ENCODE assay signal across 14 cellular contexts in genomic region chrX:27463187-27463586, GRCh38. TPM values are rescaled to one million over a fixed set of nuclear protein-coding genes. Genes with fewer than 3 reads are reported as not detected.
A peak's percentile ranks its signal among the peaks of the same experiment; 100 is the strongest.
DNase-seq lines count a peak whose midpoint lies in the region; ATAC-seq and TF ChIP-seq lines count a peak whose summit lies in the region.
"Had no signal": no experiment of that assay in that cellular context is flagged by ENCODE, and none has a peak within 500 bp of the region (broad histone marks: within the 10 kb centered on the region; RNA-seq: fewer than 3 reads in every experiment).

PPP4R3C (minus strand) TSS chrX:27463341; CDS start chrX:27463296, 45 bp downstream.

- H3K36me3 Mint-ChIP-seq in activated CD8-positive, alpha-beta T cell treated with anti-CD3 and anti-CD28 coated beads for 36 hours (ENCODE audit: low read depth): no peaks in the 10 kb centered on the region
- H3K36me3 Mint-ChIP-seq: CD4-positive, alpha-beta memory T cell had no signal

- no peak for TF ChIP-seq CTCF in activated CD8-positive, alpha-beta T cell treated with anti-CD3 and anti-CD28 coated beads for 36 hours (IDR thresholded peaks at IDR 0.05)

- intact Hi-C loops in activated CD8-positive, alpha-beta T cell treated with anti-CD3 and anti-CD28 coated beads for 36 hours (cut with micrococcal nuclease): no loop called here

- H3K27me3 Mint-ChIP-seq in activated CD8-positive, alpha-beta T cell treated with anti-CD3 and anti-CD28 coated beads for 36 hours: no peaks in the 10 kb centered on the region
- H3K27me3 Mint-ChIP-seq: CD4-positive, alpha-beta memory T cell had no signal

- no peaks in the 10 kb centered on the region for H3K4me1 Mint-ChIP-seq in activated CD8-positive, alpha-beta T cell treated with anti-CD3 and anti-CD28 coated beads for 36 hours (ENCODE audit: low read depth)
- H3K4me1 Mint-ChIP-seq: CD4-positive, alpha-beta memory T cell had no signal

- POLR2A ChIA-PET in activated CD8-positive, alpha-beta T cell treated with anti-CD3 and anti-CD28 coated beads for 36 hours (lab: Charles Lee): no interaction called here

- no peak within 1 kb of the TSS for H3K27ac Mint-ChIP-seq in activated CD8-positive, alpha-beta T cell treated with anti-CD3 and anti-CD28 coated beads for 36 hours
- H3K27ac Mint-ChIP-seq: CD4-positive, alpha-beta memory T cell had no signal

- ATAC-seq in GM21619 (IDR thresholded peaks at IDR 0.05; ENCODE audit: unreplicated experiment): no peak
- ATAC-seq in activated CD8-positive, alpha-beta T cell treated with anti-CD3 and anti-CD28 coated beads for 36 hours: no peak
- ATAC-seq: A549, GM12878, HCT116 had no signal

- H3K9me3 Mint-ChIP-seq in activated CD8-positive, alpha-beta T cell treated with anti-CD3 and anti-CD28 coated beads for 36 hours: no peaks in the 10 kb centered on the region

- CTCF ChIA-PET in activated CD8-positive, alpha-beta T cell treated with anti-CD3 and anti-CD28 coated beads for 36 hours (lab: Charles Lee): no interaction called here

- DNase-seq in DMS53 treated with DMSO at 0.1 percent for 48 hours (lab: John Stamatoyannopoulos, UW; ENCODE audit: unreplicated experiment) (peak; percentile 70), NCI-H1417 treated with DMSO at 0.1 percent for 48 hours (lab: John Stamatoyannopoulos, UW) (peak; percentile 52), SHP77 (lab: John Stamatoyannopoulos, UW) (peak; percentile 47 to 77), mesenteric fat pad (ENCODE audit: low spot score) (no peak), NCI-H2107 (lab: John Stamatoyannopoulos, UW) (no peak)
- DNase-seq in activated CD8-positive, alpha-beta T cell treated with anti-CD3 and anti-CD28 coated beads for 36 hours: no peak
- DNase-seq: BE2C; CD4-positive, alpha-beta memory T cell; GM23248 had no signal

- H3K4me3 Mint-ChIP-seq in activated CD8-positive, alpha-beta T cell treated with anti-CD3 and anti-CD28 coated beads for 36 hours: no peak within 1 kb of the TSS
- H3K4me3 Mint-ChIP-seq: CD4-positive, alpha-beta memory T cell had no signal

RNA-seq across cellular contexts. Expression of gene PPP4R3C, which starts in this region (rescaled TPM):
- not detected for total RNA-seq in mesenteric fat pad
- total RNA-seq in activated CD8-positive, alpha-beta T cell treated with anti-CD3 and anti-CD28 coated beads for 36 hours: not detected
- total RNA-seq: CD4-positive, alpha-beta memory T cell; G401; GM12878; GM23248 had no signal

Comparison
In these comparisons a context has a peak if more than half of its experiments do, and no peak if none do; other contexts are left out.
1. DNase-seq: peak in DMS53 treated with DMSO at 0.1 percent for 48 hours (single experiment), NCI-H1417 treated with DMSO at 0.1 percent for 48 hours (single experiment) and SHP77 (2 of 2); none in mesenteric fat pad (single experiment), activated CD8-positive, alpha-beta T cell treated with anti-CD3 and anti-CD28 coated beads for 36 hours (single experiment) and NCI-H2107 (single experiment).